1 cellular context compared by ENCODE assay signal in the genomic region with DNA sequence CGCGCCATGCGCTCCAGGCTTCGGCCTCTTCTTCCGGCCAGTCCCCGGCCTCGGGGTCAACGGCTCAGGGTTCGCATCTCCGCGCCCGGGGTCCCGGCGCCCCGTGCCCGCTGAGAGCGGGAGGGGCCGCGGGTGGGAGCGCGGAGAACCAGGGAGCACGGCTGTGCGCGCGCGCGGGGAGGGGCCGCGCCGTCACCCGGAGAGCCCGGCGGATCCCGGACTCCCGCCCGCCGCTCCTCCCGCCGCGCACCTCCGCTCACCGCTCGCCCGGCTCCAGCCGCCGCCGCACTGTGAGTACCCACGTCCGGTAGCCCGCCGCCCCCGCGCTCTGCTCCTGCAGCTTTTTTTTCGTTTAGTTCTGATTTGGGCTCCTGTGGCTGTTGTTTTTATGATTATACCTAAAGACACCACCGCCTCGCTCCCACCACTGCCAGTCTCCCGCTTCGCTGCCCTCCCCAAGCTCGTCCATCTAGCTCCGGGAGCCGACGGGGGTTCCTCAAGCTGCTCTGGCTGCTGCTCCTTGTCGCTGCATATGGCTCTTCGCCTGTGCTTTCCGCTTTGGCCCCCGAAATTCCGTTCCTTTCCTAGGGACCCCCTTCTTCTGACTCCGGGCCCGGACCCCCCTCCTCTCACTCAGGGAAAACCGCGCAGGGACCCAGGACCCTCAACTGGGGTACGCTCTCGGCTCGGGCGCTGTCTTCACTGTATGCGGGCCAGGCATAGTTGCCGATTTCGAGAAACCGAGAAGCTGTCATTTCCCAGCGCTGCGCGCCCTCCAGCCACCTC.
A peak's percentile ranks its signal among the peaks of the same experiment; 100 is the strongest.
TF ChIP-seq lines count a peak whose summit lies in the region.

No MANE protein-coding gene starts in this region.

TF ChIP-seq in endothelial cell of umbilical vein, 7 proteins besides CTCF, POLR2A, EP300 and RAD21:
- TF ChIP-seq POLR2AphosphoS5 (IDR thresholded peaks at IDR 0.05; ENCODE audit: insufficient read depth, low read depth, low read length) = no peak
- peak; percentile 99 for TF ChIP-seq EZH2 (IDR thresholded peaks at IDR 0.05; ENCODE audit: borderline replicate concordance, low read depth, low read length, severe bottlenecking)
TF ChIP-seq in endothelial cell of umbilical vein: peak in this region for 1.
